Comparison of ENCODE assay signal across 17 cellular contexts in genomic region chr6:158064725-158065251, GRCh38.
"Had no signal": no experiment of that assay in that cellular context is flagged by ENCODE, and none has a peak within 500 bp of the region (broad histone marks: within the 10 kb centered on the region; RNA-seq: fewer than 3 reads in every experiment).

No MANE protein-coding gene starts in this region.

- H3K9me3 ChIP-seq: esophagus muscularis mucosa, sigmoid colon, thyroid gland had no signal

- H3K27me3 ChIP-seq: esophagus muscularis mucosa, sigmoid colon, thyroid gland had no signal

- H3K4me3 ChIP-seq: esophagus muscularis mucosa, sigmoid colon, thyroid gland had no signal

- H3K27ac ChIP-seq: esophagus muscularis mucosa, sigmoid colon, thyroid gland had no signal

- ATAC-seq: activated CD8-positive, alpha-beta T cell treated with anti-CD3 and anti-CD28 coated beads for 36 hours; activated T-cell treated with anti-CD3 and anti-CD28 coated beads, Interleukin-2, amount 50 U/mL, for 72 hours had no signal

- DNase-seq: activated B cell treated with CpG ODN at 0.5 μM for 24 hours; activated CD4-positive, alpha-beta T cell treated with anti-CD3 and anti-CD28 coated beads for 48 hours; activated CD8-positive, alpha-beta T cell treated with anti-CD3 and anti-CD28 coated beads for 36 hours; activated gamma-delta T cell; activated T-cell treated with anti-CD3 and anti-CD28 coated beads, Interleukin-2, amount 50 U/mL, for 72 hours; central memory CD4-positive, alpha-beta T cell; cortex of kidney; effector CD4-positive, alpha-beta T cell; hippocampal formation; mesendoderm; nephron progenitor cell; sigmoid colon; stimulated activated CD4-positive, alpha-beta T cell treated with anti-CD3 and anti-CD28 coated beads, Interleukin-1b, Interleukin-23, amount 100 ng/mL, for 48 hours; T-helper 2 cell had no signal

- FAIRE-seq: keratinocyte had no signal
